Comparison of ENCODE assay signal across 9 cellular contexts in the genomic region with DNA sequence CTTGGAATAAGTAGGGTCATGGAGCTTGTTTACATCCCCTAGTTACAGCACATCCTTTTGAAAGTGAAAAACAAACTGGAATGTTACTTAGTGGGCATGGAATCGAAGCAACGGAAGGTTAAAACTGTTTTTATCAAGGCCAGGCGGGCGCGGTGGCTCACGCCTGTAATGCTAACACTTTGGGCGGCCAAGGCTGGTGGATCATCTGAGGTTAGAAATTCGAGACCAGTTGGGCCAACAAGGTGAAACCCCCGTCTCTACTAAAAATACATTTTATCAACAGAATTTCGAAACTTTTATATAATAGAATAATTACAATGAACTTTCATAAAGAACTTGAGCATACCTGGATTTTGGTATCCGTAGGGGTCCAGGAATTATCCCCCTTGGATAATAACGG. TPM values are rescaled to one million over a fixed set of nuclear protein-coding genes. Genes with fewer than 3 reads are reported as not detected.
DNase-seq lines count a peak whose midpoint lies in the region; ATAC-seq lines count a peak whose summit lies in the region.
"Had no signal": no experiment of that assay in that cellular context is flagged by ENCODE, and none has a peak within 500 bp of the region (broad histone marks: within the 10 kb centered on the region; RNA-seq: fewer than 3 reads in every experiment).

No MANE protein-coding gene starts in this region.

- H3K27me3 ChIP-seq in HUES6 (ENCODE audit: control insufficient read depth, insufficient read depth, low read length) (no peaks in the 10 kb centered on the region), iPS-18a (ENCODE audit: control insufficient read depth, insufficient read depth, low read length) (no peaks in the 10 kb centered on the region)

- H3K27ac Mint-ChIP-seq in activated naive CD4-positive, alpha-beta T cell treated with anti-CD3 and anti-CD28 coated beads, Interleukin-2, amount 50 U/mL, for 72 hours: peak overlapping the region; percentile 96 to 97
- peak overlapping the region; percentile 90 for H3K27ac Mint-ChIP-seq in stimulated activated memory B cell treated with anti-CD40 and anti-IgM and Interleukin-4, amounts not matched to agents 10 μg/mL and 1 μg/mL and 100 μg/mL, for 72 hours

- H3K9me3 ChIP-seq in HUES6 (ENCODE audit: control insufficient read depth, insufficient read depth, low read depth, low read length) (no peaks in the 10 kb centered on the region), iPS-18a (ENCODE audit: control insufficient read depth, low read depth, low read length) (no peaks in the 10 kb centered on the region)

- peak overlapping the region; percentile 74 for H3K4me3 Mint-ChIP-seq in stimulated activated memory B cell treated with anti-CD40 and anti-IgM and Interleukin-4, amounts not matched to agents 10 μg/mL and 1 μg/mL and 100 μg/mL, for 72 hours

- peaks cover 32% of the 10 kb centered on the region for H3K4me1 Mint-ChIP-seq in stimulated activated memory B cell treated with anti-CD40 and anti-IgM and Interleukin-4, amounts not matched to agents 10 μg/mL and 1 μg/mL and 100 μg/mL, for 72 hours

- DNase-seq in activated naive CD4-positive, alpha-beta T cell treated with anti-CD3 and anti-CD28 coated beads, Interleukin-2, amount 50 U/mL, for 72 hours (ENCODE audit: low spot score in 2 of 2): no peak
- DNase-seq in NCI-H2081 (lab: John Stamatoyannopoulos, UW) (no peak), H4 (ENCODE audit: low spot score) (no peak)

- no peak for ATAC-seq in activated naive CD4-positive, alpha-beta T cell treated with anti-CD3 and anti-CD28 coated beads, Interleukin-2, amount 50 U/mL, for 72 hours
- no peak for ATAC-seq in stimulated activated memory B cell treated with anti-CD40 and anti-IgM and Interleukin-4, amounts not matched to agents 10 μg/mL and 1 μg/mL and 100 μg/mL, for 72 hours
- ATAC-seq in HG03196 (IDR thresholded peaks at IDR 0.05; ENCODE audit: unreplicated experiment): no peak
- ATAC-seq in GM19351 (IDR thresholded peaks at IDR 0.05; ENCODE audit: unreplicated experiment): no peak

- H3K36me3 ChIP-seq in HUES6 (ENCODE audit: control insufficient read depth, insufficient read depth, low read length) (peaks cover 26% of the 10 kb centered on the region), iPS-18a (ENCODE audit: control insufficient read depth, low read depth, low read length) (peaks cover 19% of the 10 kb centered on the region)

- no peaks in the 10 kb centered on the region for H3K9me3 Mint-ChIP-seq in activated naive CD4-positive, alpha-beta T cell treated with anti-CD3 and anti-CD28 coated beads, Interleukin-2, amount 50 U/mL, for 72 hours
- H3K9me3 Mint-ChIP-seq in stimulated activated memory B cell treated with anti-CD40 and anti-IgM and Interleukin-4, amounts not matched to agents 10 μg/mL and 1 μg/mL and 100 μg/mL, for 72 hours: no peaks in the 10 kb centered on the region

- H3K9ac ChIP-seq in HUES6 (ENCODE audit: low read length) (no peak overlapping the region), iPS-18a (ENCODE audit: low read length) (no peak overlapping the region)

- H3K27ac ChIP-seq in HUES6 (ENCODE audit: low read depth, low read length) (no peak overlapping the region), iPS-18a (ENCODE audit: low read length) (no peak overlapping the region)

- H3K36me3 Mint-ChIP-seq in activated naive CD4-positive, alpha-beta T cell treated with anti-CD3 and anti-CD28 coated beads, Interleukin-2, amount 50 U/mL, for 72 hours: peaks cover 22% of the 10 kb centered on the region in 2 donors
- H3K36me3 Mint-ChIP-seq in stimulated activated memory B cell treated with anti-CD40 and anti-IgM and Interleukin-4, amounts not matched to agents 10 μg/mL and 1 μg/mL and 100 μg/mL, for 72 hours: peaks cover 19% of the 10 kb centered on the region

- H3K4me3 ChIP-seq in HUES6 (ENCODE audit: low read depth, low read length): peak overlapping the region; percentile 75
- peak overlapping the region; percentile 93 for H3K4me3 ChIP-seq in iPS-18a (ENCODE audit: low read length)

- H3K4me1 ChIP-seq in HUES6 (ENCODE audit: control insufficient read depth, insufficient read depth, low read length): peaks cover 10% of the 10 kb centered on the region; the same call in 1 of the 2 replicates
- H3K4me1 ChIP-seq in iPS-18a (ENCODE audit: control insufficient read depth, low read depth, low read length): peaks cover 4% of the 10 kb centered on the region

- H3K27me3 Mint-ChIP-seq in stimulated activated memory B cell treated with anti-CD40 and anti-IgM and Interleukin-4, amounts not matched to agents 10 μg/mL and 1 μg/mL and 100 μg/mL, for 72 hours: no peaks in the 10 kb centered on the region

RNA-seq across cellular contexts. Expression of gene TMED4, which starts 1.1 kb away (rescaled TPM):
- total RNA-seq in activated naive CD4-positive, alpha-beta T cell treated with anti-CD3 and anti-CD28 coated beads, Interleukin-2, amount 50 U/mL, for 72 hours: 100 to 1,000 TPM in 1 of 2 donors, 10 to 100 TPM in 1; 67.1 to 114 TPM
- total RNA-seq in H4 (2014; rRNA removed; shearing (Covaris generic)): 289 and 353 TPM in 2 replicates

RNA-seq across cellular contexts. Expression of gene DDX56, which starts 9.4 kb away (rescaled TPM):
- total RNA-seq in activated naive CD4-positive, alpha-beta T cell treated with anti-CD3 and anti-CD28 coated beads, Interleukin-2, amount 50 U/mL, for 72 hours: 10 to 100 TPM; 83.4 to 92.7 TPM
- 166 and 182 TPM in 2 replicates for total RNA-seq in H4 (2014; rRNA removed; shearing (Covaris generic))

RNA-seq across cellular contexts. Expression of gene OGDH, which starts 23.3 kb away (rescaled TPM):
- 100 to 1,000 TPM in 1 of 2 donors, 10 to 100 TPM in 1; 53.2 to 106 TPM for total RNA-seq in activated naive CD4-positive, alpha-beta T cell treated with anti-CD3 and anti-CD28 coated beads, Interleukin-2, amount 50 U/mL, for 72 hours
- total RNA-seq in H4 (2014; rRNA removed; shearing (Covaris generic)): 67.1 and 93.7 TPM in 2 replicates

RNA-seq across cellular contexts. Expression of gene NPC1L1, which starts 42.0 kb away (rescaled TPM):
- under 1 TPM; 0.06 to 0.14 TPM for total RNA-seq in activated naive CD4-positive, alpha-beta T cell treated with anti-CD3 and anti-CD28 coated beads, Interleukin-2, amount 50 U/mL, for 72 hours
- total RNA-seq in H4 (2014; rRNA removed; shearing (Covaris generic)): 0.10 TPM in 1 of 2 replicates, not detected in the other
- total RNA-seq: pulmonary artery endothelial cell had no signal
